In the genomic region with DNA sequence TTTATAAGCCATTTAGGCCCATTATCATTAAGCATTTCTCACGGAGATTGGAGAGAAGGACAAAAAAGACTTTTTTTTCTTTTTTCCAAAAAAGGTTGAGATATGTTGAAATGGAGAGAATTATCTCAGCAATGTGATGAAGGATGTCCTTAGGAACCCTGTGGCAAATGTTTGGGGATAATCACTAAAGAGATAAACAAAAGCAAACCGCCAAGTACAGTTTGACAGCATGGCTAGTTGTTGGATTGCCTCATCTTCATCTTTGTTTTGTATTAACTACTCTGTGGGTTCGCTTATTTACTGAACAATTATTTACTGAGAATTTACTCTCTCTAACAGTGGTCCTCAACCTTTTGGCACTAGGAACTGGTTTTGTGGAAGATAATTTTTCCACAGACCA, we compare ENCODE assay signal across 1 cellular context.
TF ChIP-seq lines count a peak whose summit lies in the region.

No MANE protein-coding gene starts in this region.

TF ChIP-seq in liver, 16 proteins besides CTCF, POLR2A, EP300 and RAD21 (continued from another document):
- TF ChIP-seq, protein P1, sequence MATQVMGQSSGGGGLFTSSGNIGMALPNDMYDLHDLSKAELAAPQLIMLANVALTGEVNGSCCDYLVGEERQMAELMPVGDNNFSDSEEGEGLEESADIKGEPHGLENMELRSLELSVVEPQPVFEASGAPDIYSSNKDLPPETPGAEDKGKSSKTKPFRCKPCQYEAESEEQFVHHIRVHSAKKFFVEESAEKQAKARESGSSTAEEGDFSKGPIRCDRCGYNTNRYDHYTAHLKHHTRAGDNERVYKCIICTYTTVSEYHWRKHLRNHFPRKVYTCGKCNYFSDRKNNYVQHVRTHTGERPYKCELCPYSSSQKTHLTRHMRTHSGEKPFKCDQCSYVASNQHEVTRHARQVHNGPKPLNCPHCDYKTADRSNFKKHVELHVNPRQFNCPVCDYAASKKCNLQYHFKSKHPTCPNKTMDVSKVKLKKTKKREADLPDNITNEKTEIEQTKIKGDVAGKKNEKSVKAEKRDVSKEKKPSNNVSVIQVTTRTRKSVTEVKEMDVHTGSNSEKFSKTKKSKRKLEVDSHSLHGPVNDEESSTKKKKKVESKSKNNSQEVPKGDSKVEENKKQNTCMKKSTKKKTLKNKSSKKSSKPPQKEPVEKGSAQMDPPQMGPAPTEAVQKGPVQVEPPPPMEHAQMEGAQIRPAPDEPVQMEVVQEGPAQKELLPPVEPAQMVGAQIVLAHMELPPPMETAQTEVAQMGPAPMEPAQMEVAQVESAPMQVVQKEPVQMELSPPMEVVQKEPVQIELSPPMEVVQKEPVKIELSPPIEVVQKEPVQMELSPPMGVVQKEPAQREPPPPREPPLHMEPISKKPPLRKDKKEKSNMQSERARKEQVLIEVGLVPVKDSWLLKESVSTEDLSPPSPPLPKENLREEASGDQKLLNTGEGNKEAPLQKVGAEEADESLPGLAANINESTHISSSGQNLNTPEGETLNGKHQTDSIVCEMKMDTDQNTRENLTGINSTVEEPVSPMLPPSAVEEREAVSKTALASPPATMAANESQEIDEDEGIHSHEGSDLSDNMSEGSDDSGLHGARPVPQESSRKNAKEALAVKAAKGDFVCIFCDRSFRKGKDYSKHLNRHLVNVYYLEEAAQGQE (IDR thresholded peaks at IDR 0.05) = no peak
- TF ChIP-seq, protein P2, sequence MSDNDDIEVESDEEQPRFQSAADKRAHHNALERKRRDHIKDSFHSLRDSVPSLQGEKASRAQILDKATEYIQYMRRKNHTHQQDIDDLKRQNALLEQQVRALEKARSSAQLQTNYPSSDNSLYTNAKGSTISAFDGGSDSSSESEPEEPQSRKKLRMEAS (IDR thresholded peaks at IDR 0.05) = no peak
- TF ChIP-seq NR2F2 (IDR thresholded peaks at IDR 0.05) = no peak
- peak; percentile 11 for TF ChIP-seq FOXA2 (IDR thresholded peaks at IDR 0.05)
- TF ChIP-seq SP1 (IDR thresholded peaks at IDR 0.05) = no peak
- TF ChIP-seq EGR1 (IDR thresholded peaks at IDR 0.05; ENCODE audit: low read depth in 2 of 2) = no peak
- no peak for TF ChIP-seq TAF1 (conservative IDR thresholded peaks at IDR 0.05)
- no peak for TF ChIP-seq YY1 (IDR thresholded peaks at IDR 0.05)
- TF ChIP-seq HNF4A (conservative IDR thresholded peaks at IDR 0.05) = peak in 1 of 2 donors; percentile 6
- no peak for TF ChIP-seq FOXA1 (IDR thresholded peaks at IDR 0.05)
- no peak for TF ChIP-seq JUND (IDR thresholded peaks at IDR 0.05)
